Comparison of ENCODE assay signal across 15 cellular contexts in genomic region chr20:56636701-56637100, GRCh38. TPM values are rescaled to one million over a fixed set of nuclear protein-coding genes. Genes with fewer than 3 reads are reported as not detected.
DNase-seq lines count a peak whose midpoint lies in the region; ATAC-seq and TF ChIP-seq lines count a peak whose summit lies in the region.
"Had no signal": no experiment of that assay in that cellular context is flagged by ENCODE, and none has a peak within 500 bp of the region (broad histone marks: within the 10 kb centered on the region; RNA-seq: fewer than 3 reads in every experiment).

No MANE protein-coding gene starts in this region.

- H3K36me3 Mint-ChIP-seq in activated naive CD4-positive, alpha-beta T cell treated with anti-CD3 and anti-CD28 coated beads, Interleukin-2, amount 10 ng/mL, durations not matched to agents 7 days and 5 days: no peaks in the 10 kb centered on the region

- no peak for TF ChIP-seq CTCF in AG04449 (IDR thresholded peaks at IDR 0.05; ENCODE audit: insufficient read depth, low read length, missing control alignments)

- no peaks in the 10 kb centered on the region for H3K36me3 ChIP-seq in SJSA1
- H3K36me3 ChIP-seq: colonic mucosa, spleen had no signal

- peaks cover 37% of the 10 kb centered on the region for H3K4me1 ChIP-seq in SJSA1 (replicated peaks)
- H3K4me1 ChIP-seq: colonic mucosa, spleen, testis had no signal

- H3K27me3 Mint-ChIP-seq in activated naive CD4-positive, alpha-beta T cell treated with anti-CD3 and anti-CD28 coated beads, Interleukin-2, amount 10 ng/mL, durations not matched to agents 7 days and 5 days: peaks cover 56% of the 10 kb centered on the region

- no peaks in the 10 kb centered on the region for H3K9me3 Mint-ChIP-seq in activated naive CD4-positive, alpha-beta T cell treated with anti-CD3 and anti-CD28 coated beads, Interleukin-2, amount 10 ng/mL, durations not matched to agents 7 days and 5 days
- H3K9me3 Mint-ChIP-seq: T-helper 1 cell treated with Interleukin-12 subunit alpha and Interleukin-12 subunit beta and Interleukin-4 antibody, amounts not matched to agents 30 μg/mL and 1 μg/mL, for 36 hours had no signal

- DNase-seq in AG04449 (ENCODE audit: low read depth, low spot score) (peak; percentile 65), HCEC 1CT (peak; percentile 54), SJSA1 (ENCODE audit: low read depth in 1 of 2, low spot score in 2 of 2) (peak; percentile 60 to 80), fibroblast of gingiva (ENCODE audit: low read depth) (peak; percentile 89), NCI-H524 treated with DMSO at 0.1 percent for 48 hours (lab: John Stamatoyannopoulos, UW) (no peak)
- no peak for DNase-seq in activated naive CD4-positive, alpha-beta T cell treated with anti-CD3 and anti-CD28 coated beads, Interleukin-2, amount 10 ng/mL, durations not matched to agents 7 days and 5 days
- DNase-seq: activated CD4-positive, alpha-beta T cell treated with anti-CD3 and anti-CD28 coated beads for 36 hours; colonic mucosa; NCI-H1092; PC-9; spleen; testis had no signal

- CTCF ChIA-PET in AG04449 (lab: Yijun Ruan, JAX): interaction anchor here (0.9 to 2.2 kb wide), 8 partner anchors 8 to 412 kb away, joined by 3 to 11 read pairs (median 3); no protein-coding TSS in a partner anchor
- CTCF ChIA-PET in activated naive CD4-positive, alpha-beta T cell treated with anti-CD3 and anti-CD28 coated beads, Interleukin-2, amount 10 ng/mL, durations not matched to agents 7 days and 5 days (lab: Charles Lee): no interaction called here

- ATAC-seq in HG02938 (IDR thresholded peaks at IDR 0.05; ENCODE audit: unreplicated experiment): no peak
- no peak for ATAC-seq in HG03378 (IDR thresholded peaks at IDR 0.05; ENCODE audit: unreplicated experiment)
- ATAC-seq: activated CD4-positive, alpha-beta T cell treated with anti-CD3 and anti-CD28 coated beads for 36 hours had no signal

- no peak overlapping the region for H3K27ac Mint-ChIP-seq in activated naive CD4-positive, alpha-beta T cell treated with anti-CD3 and anti-CD28 coated beads, Interleukin-2, amount 10 ng/mL, durations not matched to agents 7 days and 5 days
- H3K27ac Mint-ChIP-seq: activated CD4-positive, alpha-beta T cell treated with anti-CD3 and anti-CD28 coated beads for 36 hours; T-helper 1 cell treated with Interleukin-12 subunit alpha and Interleukin-12 subunit beta and Interleukin-4 antibody, amounts not matched to agents 30 μg/mL and 1 μg/mL, for 36 hours had no signal

- H3K4me3 ChIP-seq in AG04449 (ENCODE audit: low read depth, low read length) (no peak overlapping the region), SJSA1 (no peak overlapping the region)
- H3K4me3 ChIP-seq: colonic mucosa, PC-9, spleen, testis had no signal

- POLR2A ChIA-PET in AG04449 (lab: Yijun Ruan, JAX): interaction anchor here (0.6 to 1.1 kb wide), 5 partner anchors 9 to 359 kb away, joined by 3 to 4 read pairs (median 3); no protein-coding TSS in a partner anchor

- peak overlapping the region; percentile 74 for H3K27ac ChIP-seq in SJSA1
- H3K27ac ChIP-seq: colonic mucosa, PC-9, spleen, testis had no signal

- no peak overlapping the region for H3K4me3 Mint-ChIP-seq in activated naive CD4-positive, alpha-beta T cell treated with anti-CD3 and anti-CD28 coated beads, Interleukin-2, amount 10 ng/mL, durations not matched to agents 7 days and 5 days
- H3K4me3 Mint-ChIP-seq: activated CD4-positive, alpha-beta T cell treated with anti-CD3 and anti-CD28 coated beads for 36 hours; T-helper 1 cell treated with Interleukin-12 subunit alpha and Interleukin-12 subunit beta and Interleukin-4 antibody, amounts not matched to agents 30 μg/mL and 1 μg/mL, for 36 hours had no signal

- peaks cover 14% of the 10 kb centered on the region for H3K27me3 ChIP-seq in SJSA1 (replicated peaks)
- H3K27me3 ChIP-seq: colonic mucosa, testis had no signal

- H3K9me3 ChIP-seq in SJSA1 (replicated peaks): no peaks in the 10 kb centered on the region
- H3K9me3 ChIP-seq: colonic mucosa, spleen, testis had no signal

- no peaks in the 10 kb centered on the region for H3K4me1 Mint-ChIP-seq in activated naive CD4-positive, alpha-beta T cell treated with anti-CD3 and anti-CD28 coated beads, Interleukin-2, amount 10 ng/mL, durations not matched to agents 7 days and 5 days
- H3K4me1 Mint-ChIP-seq: activated CD4-positive, alpha-beta T cell treated with anti-CD3 and anti-CD28 coated beads for 36 hours had no signal

RNA-seq across cellular contexts. Expression of gene TFAP2C, which starts 7.6 kb away (rescaled TPM):
- 0.92 and 1.1 TPM in 2 replicates for total RNA-seq in SJSA1 (2014; rRNA removed; shearing (Covaris generic))
- total RNA-seq: activated CD4-positive, alpha-beta T cell treated with anti-CD3 and anti-CD28 coated beads for 36 hours had no signal

Comparison
In these comparisons a context has a peak if more than half of its experiments do, and no peak if none do; other contexts are left out.
1. DNase-seq: peak in AG04449 (single experiment), HCEC 1CT (single experiment), SJSA1 (2 of 2) and fibroblast of gingiva (single experiment); none in activated naive CD4-positive, alpha-beta T cell treated with anti-CD3 and anti-CD28 coated beads, Interleukin-2, amount 10 ng/mL, durations not matched to agents 7 days and 5 days (single experiment) and NCI-H524 treated with DMSO at 0.1 percent for 48 hours (single experiment).